ENCODE assay signal across 9 cellular contexts in genomic region chr6:148577687-148578488, GRCh38.
DNase-seq lines count a peak whose midpoint lies in the region; ATAC-seq, FAIRE-seq and TF ChIP-seq lines count a peak whose summit lies in the region.
"Had no signal": no experiment of that assay in that cellular context is flagged by ENCODE, and none has a peak within 500 bp of the region (broad histone marks: within the 10 kb centered on the region; RNA-seq: fewer than 3 reads in every experiment).

No MANE protein-coding gene starts in this region.

- DNase-seq in ELF-1 (ENCODE audit: low read depth, low spot score) (peak; percentile 95), NOMO-1 treated with dmso at 0.1 percent for 144 hours (lab: John Stamatoyannopoulos, UW; ENCODE audit: unreplicated experiment) (peak; percentile 46), frontal cortex (ENCODE audit: low spot score in 2 of 2) (peak in 1 of 2 donors; percentile 64), osteoblast (ENCODE audit: insufficient read length, low spot score, missing footprints) (peak; percentile 84)
- DNase-seq in activated effector memory CD4-positive, alpha-beta T cell treated with anti-CD3 and anti-CD28 coated beads, Interleukin-2, amount 50 U/mL, for 16 hours = peak; percentile 79
- no peak for DNase-seq in activated T-helper 2 cell treated with anti-CD3 and anti-CD28 coated beads, Interferon-gamma antibody, Interleukin-2, Interleukin-4, amounts not matched to agents 10 μg/mL and 5 μg/mL and 100 μg/mL, durations not matched to agents 14 hours and 24 hours and 36 hours (ENCODE audit: low spot score)

- FAIRE-seq in frontal cortex (lab: Jason Lieb, UNC) = peak; percentile 99
- FAIRE-seq: islet of Langerhans had no signal

- H3K36me3 ChIP-seq in osteoblast (ENCODE audit: insufficient read depth, low read length) = no peaks in the 10 kb centered on the region

- H3K9me3 Mint-ChIP-seq in activated T-helper 2 cell treated with anti-CD3 and anti-CD28 coated beads, Interferon-gamma antibody, Interleukin-2, Interleukin-4, amounts not matched to agents 10 μg/mL and 5 μg/mL and 100 μg/mL, durations not matched to agents 14 hours and 24 hours and 36 hours = no peaks in the 10 kb centered on the region

- TF ChIP-seq CTCF in osteoblast (IDR thresholded peaks at IDR 0.05; ENCODE audit: extremely low read depth, low read depth, low read length) = peak; percentile 98

- no peak overlapping the region for H3K4me2 ChIP-seq in osteoblast (ENCODE audit: insufficient read depth, low read length)

- intact Hi-C loops in activated T-helper 2 cell treated with anti-CD3 and anti-CD28 coated beads, Interferon-gamma antibody, Interleukin-2, Interleukin-4, amounts not matched to agents 10 μg/mL and 5 μg/mL and 100 μg/mL, durations not matched to agents 14 hours and 24 hours and 36 hours (cut with micrococcal nuclease) = loop anchor here (1.0 kb wide), 1 partner anchor 370 kb away; no protein-coding TSS in a partner anchor

- peaks cover 25% of the 10 kb centered on the region for H3K27me3 Mint-ChIP-seq in activated T-helper 2 cell treated with anti-CD3 and anti-CD28 coated beads, Interferon-gamma antibody, Interleukin-2, Interleukin-4, amounts not matched to agents 10 μg/mL and 5 μg/mL and 100 μg/mL, durations not matched to agents 14 hours and 24 hours and 36 hours (ENCODE audit: low read depth)

- no peaks in the 10 kb centered on the region for H3K27me3 ChIP-seq in osteoblast (ENCODE audit: insufficient read depth, low read length)

- H3K4me3 ChIP-seq in osteoblast (ENCODE audit: insufficient read depth, low read length) = no peak overlapping the region

- H3K36me3 Mint-ChIP-seq in activated T-helper 2 cell treated with anti-CD3 and anti-CD28 coated beads, Interferon-gamma antibody, Interleukin-2, Interleukin-4, amounts not matched to agents 10 μg/mL and 5 μg/mL and 100 μg/mL, durations not matched to agents 14 hours and 24 hours and 36 hours (ENCODE audit: low read depth) = no peaks in the 10 kb centered on the region

- H3K4me1 ChIP-seq in osteoblast (ENCODE audit: insufficient read depth, low read length) = no peaks in the 10 kb centered on the region

- peak overlapping the region; percentile 65 for H2AFZ ChIP-seq in osteoblast (ENCODE audit: low read length)

- ATAC-seq in GM21367 (IDR thresholded peaks at IDR 0.05; ENCODE audit: unreplicated experiment) (peak; percentile 99), HG03521 (IDR thresholded peaks at IDR 0.05; ENCODE audit: unreplicated experiment) (peak; percentile 99)

- H4K20me1 ChIP-seq in osteoblast (ENCODE audit: insufficient read depth, low read length) = no peaks in the 10 kb centered on the region

- H3K79me2 ChIP-seq in osteoblast (ENCODE audit: insufficient read depth, low read length) = no peaks in the 10 kb centered on the region

- H3K27ac ChIP-seq in osteoblast (ENCODE audit: low read depth, low read length) = no peak overlapping the region

- H3K27ac Mint-ChIP-seq in activated T-helper 2 cell treated with anti-CD3 and anti-CD28 coated beads, Interferon-gamma antibody, Interleukin-2, Interleukin-4, amounts not matched to agents 10 μg/mL and 5 μg/mL and 100 μg/mL, durations not matched to agents 14 hours and 24 hours and 36 hours = no peak overlapping the region

- no peaks in the 10 kb centered on the region for H3K9me3 ChIP-seq in osteoblast (ENCODE audit: low read depth, low read length)

- no peaks in the 10 kb centered on the region for H3K4me1 Mint-ChIP-seq in activated T-helper 2 cell treated with anti-CD3 and anti-CD28 coated beads, Interferon-gamma antibody, Interleukin-2, Interleukin-4, amounts not matched to agents 10 μg/mL and 5 μg/mL and 100 μg/mL, durations not matched to agents 14 hours and 24 hours and 36 hours (ENCODE audit: low read depth)

- H3K4me3 Mint-ChIP-seq in activated T-helper 2 cell treated with anti-CD3 and anti-CD28 coated beads, Interferon-gamma antibody, Interleukin-2, Interleukin-4, amounts not matched to agents 10 μg/mL and 5 μg/mL and 100 μg/mL, durations not matched to agents 14 hours and 24 hours and 36 hours (ENCODE audit: low read depth) = no peak overlapping the region
